Comparison of ENCODE assay signal across 8 cellular contexts in the genomic region with DNA sequence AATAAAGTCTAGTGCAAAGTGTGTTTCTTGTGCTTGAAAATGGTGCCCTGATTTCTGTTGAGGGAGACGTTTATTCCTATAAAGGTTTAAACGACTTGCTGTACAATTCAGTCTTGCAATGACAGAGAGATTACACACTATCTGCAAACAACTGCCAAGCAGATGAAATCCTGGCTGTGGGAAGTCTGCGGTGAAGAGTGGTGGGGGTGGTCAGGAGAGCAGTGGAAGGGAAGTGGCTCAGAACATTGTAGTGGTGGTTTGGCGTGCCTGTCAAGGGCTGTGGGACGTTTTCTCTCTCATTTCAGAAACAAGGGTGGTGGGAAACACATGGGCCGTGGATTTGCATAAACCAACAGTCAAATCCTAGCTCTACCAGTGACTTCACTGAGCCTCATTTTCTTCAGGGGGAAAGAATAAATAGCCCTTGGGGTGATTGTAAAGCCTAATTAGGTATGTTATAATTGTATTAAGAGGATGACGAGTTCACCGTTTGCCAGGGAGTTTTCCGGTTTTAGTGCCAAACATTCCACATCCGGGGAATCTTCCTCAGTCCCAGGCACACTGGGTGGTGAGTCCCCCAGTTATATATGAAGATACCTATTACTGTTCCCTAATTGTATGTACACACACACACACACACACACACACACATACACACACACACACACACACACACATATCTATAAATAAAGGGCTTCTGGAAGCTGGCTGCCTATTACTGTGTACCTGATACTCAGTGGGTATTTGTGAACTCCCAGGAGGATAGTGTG.
A peak's percentile ranks its signal among the peaks of the same experiment; 100 is the strongest.
DNase-seq lines count a peak whose midpoint lies in the region; TF ChIP-seq lines count a peak whose summit lies in the region.

No MANE protein-coding gene starts in this region.

- H3K36me3 Mint-ChIP-seq in activated CD4-positive, alpha-beta T cell treated with anti-CD3 and anti-CD28 coated beads, Interleukin-2, amount 10 ng/mL, durations not matched to agents 24 days and 14 days (ENCODE audit: low read depth) = peaks cover 5% of the 10 kb centered on the region
- H3K36me3 Mint-ChIP-seq in neural crest cell (ENCODE audit: low read depth) = peaks cover 2% of the 10 kb centered on the region

- H3K27me3 Mint-ChIP-seq in activated CD4-positive, alpha-beta T cell treated with anti-CD3 and anti-CD28 coated beads, Interleukin-2, amount 10 ng/mL, durations not matched to agents 24 days and 14 days = no peaks in the 10 kb centered on the region
- no peaks in the 10 kb centered on the region for H3K27me3 Mint-ChIP-seq in neural crest cell (ENCODE audit: low read depth)

- peak overlapping the region; percentile 79 for H3K4me3 Mint-ChIP-seq in activated CD4-positive, alpha-beta T cell treated with anti-CD3 and anti-CD28 coated beads, Interleukin-2, amount 10 ng/mL, durations not matched to agents 24 days and 14 days
- H3K4me3 Mint-ChIP-seq in neural crest cell = peak overlapping the region; percentile 6

- CTCF ChIA-PET in HEK293T (lab: Yijun Ruan, JAX) = no interaction called here

- H3K9me3 Mint-ChIP-seq in activated CD4-positive, alpha-beta T cell treated with anti-CD3 and anti-CD28 coated beads, Interleukin-2, amount 10 ng/mL, durations not matched to agents 24 days and 14 days = peaks cover 3% of the 10 kb centered on the region
- H3K9me3 Mint-ChIP-seq in neural crest cell = no peaks in the 10 kb centered on the region

- TF ChIP-seq CTCF in neural crest cell (conservative IDR thresholded peaks at IDR 0.05) = no peak

- POLR2A ChIA-PET in HEK293T (lab: Yijun Ruan, JAX) = interaction anchor here (1.1 to 7.0 kb wide), 2 partner anchors 10 to 13 kb away, joined by 5 to 66 read pairs; no protein-coding TSS in a partner anchor

- intact Hi-C loops in activated CD4-positive, alpha-beta T cell treated with anti-CD3 and anti-CD28 coated beads, Interleukin-2, amount 10 ng/mL, durations not matched to agents 24 days and 14 days (cut with micrococcal nuclease) = loop anchor here (1.0 to 5.0 kb wide), 8 partner anchors 35 to 1046 kb away; a partner anchor contains a TSS

- DNase-seq in NCI-H1417 (lab: John Stamatoyannopoulos, UW) (peak; percentile 45 to 74 (median 66)), NCI-H1417 treated with DMSO at 0.1 percent for 48 hours (lab: John Stamatoyannopoulos, UW) (no peak), HEK293T (ENCODE audit: extremely low spot score) (no peak), MV-4-11 (lab: John Stamatoyannopoulos, UW) (peak; percentile 93), epidermal melanocyte (ENCODE audit: insufficient read length, low spot score) (peak; percentile 48), neural crest cell (ENCODE audit: low read depth, low spot score) (no peak), RKO (ENCODE audit: low spot score) (no peak)
- DNase-seq in activated CD4-positive, alpha-beta T cell treated with anti-CD3 and anti-CD28 coated beads, Interleukin-2, amount 10 ng/mL, durations not matched to agents 24 days and 14 days = peak; percentile 95

- peak overlapping the region; percentile 96 for H3K27ac Mint-ChIP-seq in activated CD4-positive, alpha-beta T cell treated with anti-CD3 and anti-CD28 coated beads, Interleukin-2, amount 10 ng/mL, durations not matched to agents 24 days and 14 days
- H3K27ac Mint-ChIP-seq in neural crest cell (ENCODE audit: unreplicated experiment) = peak overlapping the region; percentile 24

- peaks cover 78% of the 10 kb centered on the region for H3K4me1 Mint-ChIP-seq in activated CD4-positive, alpha-beta T cell treated with anti-CD3 and anti-CD28 coated beads, Interleukin-2, amount 10 ng/mL, durations not matched to agents 24 days and 14 days
- peaks cover 73% of the 10 kb centered on the region for H3K4me1 Mint-ChIP-seq in neural crest cell

TF ChIP-seq in HEK293T, 16 proteins besides CTCF, POLR2A, EP300 and RAD21:
- no peak for TF ChIP-seq CTBP1 (IDR thresholded peaks at IDR 0.05; ENCODE audit: borderline replicate concordance)
- TF ChIP-seq, protein P1, sequence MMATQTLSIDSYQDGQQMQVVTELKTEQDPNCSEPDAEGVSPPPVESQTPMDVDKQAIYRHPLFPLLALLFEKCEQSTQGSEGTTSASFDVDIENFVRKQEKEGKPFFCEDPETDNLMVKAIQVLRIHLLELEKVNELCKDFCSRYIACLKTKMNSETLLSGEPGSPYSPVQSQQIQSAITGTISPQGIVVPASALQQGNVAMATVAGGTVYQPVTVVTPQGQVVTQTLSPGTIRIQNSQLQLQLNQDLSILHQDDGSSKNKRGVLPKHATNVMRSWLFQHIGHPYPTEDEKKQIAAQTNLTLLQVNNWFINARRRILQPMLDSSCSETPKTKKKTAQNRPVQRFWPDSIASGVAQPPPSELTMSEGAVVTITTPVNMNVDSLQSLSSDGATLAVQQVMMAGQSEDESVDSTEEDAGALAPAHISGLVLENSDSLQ (IDR thresholded peaks at IDR 0.05) = peak; percentile 78

Comparison
In these comparisons a context has a peak if more than half of its experiments do, and no peak if none do; other contexts are left out.
1. DNase-seq: peak in NCI-H1417 (3 of 3), MV-4-11 (single experiment), activated CD4-positive, alpha-beta T cell treated with anti-CD3 and anti-CD28 coated beads, Interleukin-2, amount 10 ng/mL, durations not matched to agents 24 days and 14 days (single experiment) and epidermal melanocyte (single experiment); none in NCI-H1417 treated with DMSO at 0.1 percent for 48 hours (single experiment), HEK293T (single experiment), neural crest cell (single experiment) and RKO (single experiment).